ENCODE assay signal across 10 cellular contexts in the genomic region with DNA sequence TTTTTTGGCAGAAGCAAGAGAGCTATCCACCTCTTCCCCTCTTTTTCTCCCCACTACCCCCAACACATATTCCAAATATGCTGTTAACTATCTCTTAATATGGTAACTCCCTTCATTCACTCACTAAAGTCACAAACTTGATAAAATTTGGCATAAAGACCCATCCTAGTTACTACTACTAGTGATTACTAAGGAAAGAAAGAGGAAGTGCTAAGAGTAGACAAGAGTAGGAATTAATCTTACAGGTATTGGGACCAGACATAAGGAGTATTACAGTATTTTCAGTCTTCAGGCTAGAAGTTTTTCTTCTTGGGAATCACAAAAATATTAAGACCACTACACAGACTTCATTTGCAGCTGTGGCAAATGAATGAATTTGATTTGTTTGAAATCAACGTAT. TPM values are rescaled to one million over a fixed set of nuclear protein-coding genes. Genes with fewer than 3 reads are reported as not detected.
DNase-seq lines count a peak whose midpoint lies in the region; ATAC-seq and TF ChIP-seq lines count a peak whose summit lies in the region.
"Had no signal": no experiment of that assay in that cellular context is flagged by ENCODE, and none has a peak within 500 bp of the region (broad histone marks: within the 10 kb centered on the region; RNA-seq: fewer than 3 reads in every experiment).

No MANE protein-coding gene starts in this region.

- TF ChIP-seq CTCF in HFF-Myc (IDR thresholded peaks at IDR 0.05; ENCODE audit: low read depth, low read length, missing control alignments) (no peak), WI38 (IDR thresholded peaks at IDR 0.05; ENCODE audit: low read depth, low read length) (no peak), stomach (IDR thresholded peaks at IDR 0.05) (no peak)

- no peak for DNase-seq in HFF-Myc (ENCODE audit: extremely low read depth, low read depth)
- DNase-seq in iris pigment epithelial cell (ENCODE audit: low read depth) = peak; percentile 6
- no peak for DNase-seq in stomach
- DNase-seq in foreskin melanocyte = no peak
- no peak for DNase-seq in T-helper 1 cell
- DNase-seq: effector memory CD4-positive, alpha-beta T cell; NCI-H1930 had no signal

- H3K36me3 ChIP-seq in stomach = no peaks in the 10 kb centered on the region

- WGBS in stomach, 5 donors = 39 to 70% (median 54%) methylated on average over 1 of the region's 1 CpG

- no peak for ATAC-seq in GM18517 (IDR thresholded peaks at IDR 0.05; ENCODE audit: unreplicated experiment)
- ATAC-seq in GM19351 (IDR thresholded peaks at IDR 0.05; ENCODE audit: unreplicated experiment) = no peak

- no peak for TF ChIP-seq POLR2A in stomach (IDR thresholded peaks at IDR 0.05)

- no peaks in the 10 kb centered on the region for H3K9me3 ChIP-seq in stomach

- H3K4me3 ChIP-seq in HFF-Myc (replicated peaks; ENCODE audit: low read depth, low read length) = peak overlapping the region; percentile 68
- H3K4me3 ChIP-seq in WI38 (ENCODE audit: low read depth, low read length) = peak overlapping the region; percentile 84
- peak overlapping the region in 3 of 4 donors; percentile 49 to 60 (median 58) for H3K4me3 ChIP-seq in stomach

- intact Hi-C loops in stomach (cut with DNase I; ENCODE audit: low total_unique reads) = no loop called here

- no peaks in the 10 kb centered on the region for H3K27me3 ChIP-seq in stomach

- H3K27ac ChIP-seq in stomach = peak overlapping the region in 4 of 5 donors; percentile 71 to 93 (median 85)

- no peak for TF ChIP-seq EP300 in stomach (IDR thresholded peaks at IDR 0.05)

- peaks cover 8 to 35% (median 24%) of the 10 kb centered on the region in 4 donors for H3K4me1 ChIP-seq in stomach

RNA-seq across cellular contexts. Expression of gene ADAMTS6, which starts 2.2 kb away (rescaled TPM):
- 10 to 100 TPM in 2 of 5 donors, 1 to 10 TPM in 1, under 1 TPM in 1, not detected in 1; 0.58 to 43.3 (median 15.0) TPM for total RNA-seq in stomach
- polyA plus RNA-seq in stomach = under 1 TPM; 0.15 to 0.25 (median 0.23) TPM
